In the genomic region with DNA sequence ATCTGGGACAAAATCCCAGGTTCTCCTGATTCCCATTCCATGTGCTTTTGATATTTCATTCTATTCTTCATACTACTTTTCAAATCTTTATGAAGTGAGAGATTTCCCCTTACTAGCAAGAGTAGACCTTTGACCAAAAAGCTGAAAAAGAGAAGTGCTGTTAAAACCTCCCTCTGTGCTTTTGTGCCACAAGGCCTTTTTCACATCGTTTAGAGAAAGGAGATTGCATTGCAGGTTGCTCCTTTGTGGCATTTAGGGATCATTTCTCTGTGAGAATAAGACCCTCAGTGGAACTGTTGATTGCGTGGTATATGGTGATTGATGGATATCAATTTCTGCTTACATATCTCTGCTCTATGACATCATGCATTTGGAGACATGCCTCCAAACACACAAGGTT, we compare ENCODE assay signal across 19 cellular contexts.
"Had no signal": no experiment of that assay in that cellular context is flagged by ENCODE, and none has a peak within 500 bp of the region (broad histone marks: within the 10 kb centered on the region; RNA-seq: fewer than 3 reads in every experiment).

No MANE protein-coding gene starts in this region.

- H3K27ac ChIP-seq: foreskin keratinocyte, sigmoid colon had no signal

- ATAC-seq: foreskin keratinocyte; left ventricle myocardium superior; stimulated activated naive CD8-positive, alpha-beta T cell treated with anti-CD3 and anti-CD28 coated beads, Interleukin-15, amount 100 ng/mL, for 72 hours had no signal

- H3K36me3 Mint-ChIP-seq: activated naive CD8-positive, alpha-beta T cell had no signal

- H3K4me1 Mint-ChIP-seq: activated CD4-positive, alpha-beta T cell treated with anti-CD3 and anti-CD28 coated beads, Interleukin-2, amount 10 ng/mL, durations not matched to agents 24 days and 14 days had no signal

- DNase-seq: activated B cell treated with CpG ODN at 0.5 μM for 24 hours; activated CD4-positive, alpha-beta T cell treated with anti-CD3 and anti-CD28 coated beads, Interleukin-2, amount 10 ng/mL, durations not matched to agents 24 days and 14 days; activated CD8-positive, alpha-beta memory T cell treated with anti-CD3 and anti-CD28 coated beads, Interleukin-2, amount 50 U/mL, for 48 hours; activated gamma-delta T cell treated with Interleukin-2 at 50 U/mL for 16 hours; amniotic stem cell; cortex of kidney; effector CD8-positive, alpha-beta T cell; foreskin keratinocyte; glutamatergic neuron; hypothalamus; kidney glomerular epithelial cell; left ventricle myocardium superior; sigmoid colon; stimulated activated CD4-positive, alpha-beta T cell treated with anti-CD3 and anti-CD28 coated beads, Interleukin-1b, Interleukin-23, amount 100 ng/mL, for 48 hours; stimulated activated naive CD8-positive, alpha-beta T cell treated with anti-CD3 and anti-CD28 coated beads, Interleukin-15, amount 100 ng/mL, for 72 hours; T-helper 2 cell had no signal

- H3K9me3 ChIP-seq: sigmoid colon, thoracic aorta had no signal

- H3K9me3 Mint-ChIP-seq: activated B cell treated with CpG ODN at 0.5 μM for 24 hours; activated CD4-positive, alpha-beta T cell treated with anti-CD3 and anti-CD28 coated beads, Interleukin-2, amount 10 ng/mL, durations not matched to agents 24 days and 14 days; nephron; stimulated activated naive CD8-positive, alpha-beta T cell treated with anti-CD3 and anti-CD28 coated beads, Interleukin-15, amount 100 ng/mL, for 72 hours had no signal

- H3K4me3 ChIP-seq: sigmoid colon, thoracic aorta had no signal

- H3K27me3 ChIP-seq: foreskin keratinocyte, sigmoid colon had no signal

- H3K4me3 Mint-ChIP-seq: activated B cell treated with CpG ODN at 0.5 μM for 24 hours; activated CD4-positive, alpha-beta T cell treated with anti-CD3 and anti-CD28 coated beads, Interleukin-2, amount 10 ng/mL, durations not matched to agents 24 days and 14 days; activated naive CD8-positive, alpha-beta T cell; nephron; stimulated activated naive CD8-positive, alpha-beta T cell treated with anti-CD3 and anti-CD28 coated beads, Interleukin-15, amount 100 ng/mL, for 72 hours had no signal

- H3K27ac Mint-ChIP-seq: activated B cell treated with CpG ODN at 0.5 μM for 24 hours; activated CD4-positive, alpha-beta T cell treated with anti-CD3 and anti-CD28 coated beads, Interleukin-2, amount 10 ng/mL, durations not matched to agents 24 days and 14 days; activated naive CD8-positive, alpha-beta T cell; nephron; stimulated activated naive CD8-positive, alpha-beta T cell treated with anti-CD3 and anti-CD28 coated beads, Interleukin-15, amount 100 ng/mL, for 72 hours had no signal

- H3K27me3 Mint-ChIP-seq: activated B cell treated with CpG ODN at 0.5 μM for 24 hours; activated CD4-positive, alpha-beta T cell treated with anti-CD3 and anti-CD28 coated beads, Interleukin-2, amount 10 ng/mL, durations not matched to agents 24 days and 14 days had no signal

- H3K36me3 ChIP-seq: sigmoid colon, thoracic aorta had no signal
